In genomic region chr20:63362426-63363009, GRCh38 we compare ENCODE assay signal across 23 cellular contexts. TPM values are rescaled to one million over a fixed set of nuclear protein-coding genes. Genes with fewer than 3 reads are reported as not detected.
A peak's percentile ranks its signal among the peaks of the same experiment; 100 is the strongest.
DNase-seq lines count a peak whose midpoint lies in the region; ATAC-seq, FAIRE-seq and TF ChIP-seq lines count a peak whose summit lies in the region.
"Had no signal": no experiment of that assay in that cellular context is flagged by ENCODE, and none has a peak within 500 bp of the region (broad histone marks: within the 10 kb centered on the region; RNA-seq: fewer than 3 reads in every experiment).

No MANE protein-coding gene starts in this region.

- POLR2A ChIA-PET in H1 (lab: Charles Lee; ENCODE audit: partially characterized antibody) (interaction anchor here (0.8 to 1.8 kb wide), 5 partner anchors 11 to 156 kb away, joined by 3 to 9 read pairs (median 3); partner anchors contain the start of gene NKAIN4), HepG2 (lab: Yijun Ruan, JAX) (interaction anchor here (0.6 kb wide), 1 partner anchor 15 kb away, joined by 3 read pairs; no protein-coding TSS in a partner anchor)

- H3K9me3 ChIP-seq in H1 (ENCODE audit: insufficient read depth in 2 of 2, low read depth in 1 of 2, low read length in 1 of 2) = no peaks in the 10 kb centered on the region
- no peaks in the 10 kb centered on the region for H3K9me3 ChIP-seq in HepG2 (ENCODE audit: low read length)

- no peaks in the 10 kb centered on the region for H3K79me1 ChIP-seq in H1 (ENCODE audit: low read depth, low read length)

- H4K8ac ChIP-seq in H1 (ENCODE audit: extremely low read depth, insufficient read depth, low read length) = peak overlapping the region; percentile 82; the same call in 1 of the 2 replicates

- H3K36me3 Mint-ChIP-seq in stimulated activated memory B cell treated with anti-CD40 and anti-IgM and Interleukin-4, amounts not matched to agents 10 μg/mL and 1 μg/mL and 100 μg/mL, for 72 hours = no peaks in the 10 kb centered on the region
- H3K36me3 Mint-ChIP-seq: CD4-positive, alpha-beta memory T cell; IgD-negative memory B cell had no signal

- intact Hi-C loops in HepG2 (cut with micrococcal nuclease; ENCODE audit: unreplicated experiment) = no loop called here

- H3K4me2 ChIP-seq in H1 (ENCODE audit: insufficient read depth in 1 of 2, low read depth in 2 of 2, low read length in 2 of 2) = peak overlapping the region; percentile 79 to 81
- peak overlapping the region; percentile 61 for H3K4me2 ChIP-seq in HepG2 (ENCODE audit: low read depth, low read length)

- H3K18ac ChIP-seq in H1 (ENCODE audit: extremely low read depth, low read length) = peak overlapping the region; percentile 83

- peaks cover 87% of the 10 kb centered on the region for H3K27me3 Mint-ChIP-seq in stimulated activated memory B cell treated with anti-CD40 and anti-IgM and Interleukin-4, amounts not matched to agents 10 μg/mL and 1 μg/mL and 100 μg/mL, for 72 hours

- TF ChIP-seq POLR2A in H1 (IDR thresholded peaks at IDR 0.05; ENCODE audit: control extremely low read depth in 1 of 2, low read depth in 2 of 2, low read length in 2 of 2) (no peak), HepG2 (IDR thresholded peaks at IDR 0.05; ENCODE audit: insufficient read depth in 1 of 2, low read depth in 2 of 2, low read length in 2 of 2) (no peak)

- H2BK12ac ChIP-seq in H1 (ENCODE audit: low read depth, low read length) = peak overlapping the region; percentile 84; the same call in 1 of the 2 replicates

- H3K27ac ChIP-seq in H1 (ENCODE audit: low read depth, low read length) (no peak overlapping the region), HepG2 (ENCODE audit: extremely low read length, insufficient read depth, low read length) (no peak overlapping the region)
- H3K27ac ChIP-seq: GM23248 had no signal

- H3K23ac ChIP-seq in H1 (ENCODE audit: insufficient read length) = no peak overlapping the region

- H4K20me1 ChIP-seq in H1 (replicated peaks in 1 of 2; ENCODE audit: control insufficient read depth in 1 of 2, insufficient read depth in 2 of 2, low read length in 2 of 2) (peaks cover 0 to 1% of the 10 kb centered on the region in 2 experiments), HepG2 (ENCODE audit: insufficient read depth, low read length) (peaks cover 14% of the 10 kb centered on the region; the same call in 1 of the 2 replicates)

- in situ Hi-C loops in HepG2 (cut with HindIII; ENCODE audit: extremely low pct_ligation_motif_present, low pct_unique_long_range_greater_than_20kb) = no loop called here

- H3K56ac ChIP-seq in H1 (replicated peaks; ENCODE audit: insufficient read length, low read depth, low read length) = peak overlapping the region; percentile 12

- H3K14ac ChIP-seq in H1 (ENCODE audit: insufficient read length) = no peak overlapping the region

- ATAC-seq in HepG2 = peak; percentile 3; the same call in 2 of the 3 replicates
- ATAC-seq in stimulated activated memory B cell treated with anti-CD40 and anti-IgM and Interleukin-4, amounts not matched to agents 10 μg/mL and 1 μg/mL and 100 μg/mL, for 72 hours = no peak
- ATAC-seq in GM18517 (IDR thresholded peaks at IDR 0.05; ENCODE audit: unreplicated experiment) = no peak

- peak overlapping the region in 1 of 4 experiments; percentile 64; a peak in 1 of 8 replicates for H3K4me3 ChIP-seq in H1 (ENCODE audit: extremely low read depth in 1 of 4, insufficient read depth in 2 of 4, low read depth in 3 of 4, low read length in 4 of 4)
- H3K4me3 ChIP-seq in HepG2 (replicated peaks in 1 of 3; ENCODE audit: insufficient read depth in 1 of 3, low read depth in 2 of 3, low read length in 3 of 3) = peak overlapping the region in 1 of 3 experiments; percentile 47; a peak in 1 of 6 replicates
- H3K4me3 ChIP-seq: GM23248 had no signal

- 75% methylated on average over 16 of the region's 16 CpGs; no CpG with 5 or more reads in 1 of the 2 experiments for WGBS in H1 (ENCODE audit: extremely low coverage in 1 of 2, insufficient coverage in 1 of 2, insufficient read length in 1 of 2, insufficient replicate concordance in 2 of 2, low coverage in 1 of 2, low lambda C conversion rate in 2 of 2, missing lambda C conversion rate in 1 of 2), 2 experiments
- 31% methylated on average over 16 of the region's 16 CpGs for WGBS in HepG2 (ENCODE audit: low lambda C conversion rate)

- peak overlapping the region; percentile 97 for H2BK20ac ChIP-seq in H1 (ENCODE audit: low read length)

- H3K27me3 ChIP-seq in H1 (replicated peaks in 1 of 4; ENCODE audit: control insufficient read depth in 3 of 4, extremely low read depth in 1 of 4, insufficient read depth in 3 of 4, low read length in 3 of 4) = peaks cover 0 to 29% (median 18%) of the 10 kb centered on the region in 4 experiments; a peak in 6 of 7 replicates
- H3K27me3 ChIP-seq in HepG2 (ENCODE audit: control insufficient read depth in 1 of 2, insufficient read depth in 2 of 2, low read length in 2 of 2) = peaks cover 26 to 76% of the 10 kb centered on the region in 2 experiments

- DNase-seq in NCI-H748 (lab: John Stamatoyannopoulos, UW; ENCODE audit: unreplicated experiment) (peak; percentile 15), NCI-H748 treated with DMSO at 0.1 percent for 48 hours (lab: John Stamatoyannopoulos, UW) (no peak), H1 (ENCODE audit: low read depth in 1 of 2, low spot score in 2 of 2) (no peak), HepG2 (ENCODE audit: low spot score) (no peak), retina (peak; percentile 42), T-helper 2 cell (no peak)
- DNase-seq: 8988T; CD4-positive, alpha-beta memory T cell; GF-D8; GM23248; Kasumi-1; NCI-H1694; NCI-H2227 treated with DMSO at 0.1 percent for 48 hours; NCI-H524 treated with DMSO at 0.1 percent for 48 hours; SIG-M5 had no signal

- no peak overlapping the region for H2BK120ac ChIP-seq in H1 (replicated peaks; ENCODE audit: low read depth, low read length)

- no peak overlapping the region for H3K4me3 Mint-ChIP-seq in stimulated activated memory B cell treated with anti-CD40 and anti-IgM and Interleukin-4, amounts not matched to agents 10 μg/mL and 1 μg/mL and 100 μg/mL, for 72 hours

- no peak overlapping the region for H3K9ac ChIP-seq in H1 (replicated peaks in 1 of 4; ENCODE audit: extremely low read depth in 1 of 4, low read depth in 3 of 4, low read length in 3 of 4)
- no peak overlapping the region for H3K9ac ChIP-seq in HepG2 (ENCODE audit: insufficient read depth, low read depth, low read length)
- H3K9ac ChIP-seq: GM23248 had no signal

- no peak overlapping the region for H4K5ac ChIP-seq in H1 (ENCODE audit: insufficient read length, low read depth, low read length)

- no peak overlapping the region for H4K91ac ChIP-seq in H1 (replicated peaks; ENCODE audit: insufficient read length, low read length)

- peak overlapping the region; percentile 39 for H3K4ac ChIP-seq in H1 (replicated peaks; ENCODE audit: insufficient read length, low read depth, low read length)

- H3K4me1 ChIP-seq in H1 (replicated peaks in 1 of 4; ENCODE audit: control insufficient read depth in 3 of 4, insufficient read depth in 4 of 4, low read length in 3 of 4) = peaks cover 0 to 21% (median 15%) of the 10 kb centered on the region in 4 experiments; a peak in 6 of 7 replicates
- peaks cover 47% of the 10 kb centered on the region for H3K4me1 ChIP-seq in HepG2 (ENCODE audit: insufficient read depth, low read length)

- CTCF ChIA-PET in H1 (lab: Charles Lee; ENCODE audit: partially characterized antibody) = interaction anchor here (0.6 to 8.1 kb wide), 15 partner anchors 8 to 179 kb away, joined by 3 to 85 read pairs (median 3); partner anchors contain the start of gene COL20A1
- CTCF ChIA-PET in HepG2 (lab: Yijun Ruan, JAX; ENCODE audit: low intra/inter-chr PET ratio, low total read pairs) = no interaction called here

- TF ChIP-seq RAD21 in H1 (IDR thresholded peaks at IDR 0.05 in 1 of 2, conservative IDR thresholded peaks at IDR 0.05 in 1 of 2; ENCODE audit: low read depth in 2 of 2, low read length in 2 of 2) = no peak
- TF ChIP-seq RAD21 in HepG2 (CRISPR knock-in tag; IDR thresholded peaks at IDR 0.05) = no peak

- H2BK15ac ChIP-seq in H1 (ENCODE audit: low read length) = peak overlapping the region; percentile 72; the same call in 1 of the 2 replicates

- TF ChIP-seq CTCF in H1 (IDR thresholded peaks at IDR 0.05; ENCODE audit: control extremely low read depth in 1 of 3, insufficient read depth in 1 of 3, low read depth in 1 of 3, low read length in 3 of 3) (no peak), HepG2 (CRISPR knock-in tag; IDR thresholded peaks at IDR 0.05) (no peak)

- H2AK5ac ChIP-seq in H1 (ENCODE audit: low read depth, low read length) = no peak overlapping the region

- H3K27ac Mint-ChIP-seq in stimulated activated memory B cell treated with anti-CD40 and anti-IgM and Interleukin-4, amounts not matched to agents 10 μg/mL and 1 μg/mL and 100 μg/mL, for 72 hours = no peak overlapping the region

- H3K36me3 ChIP-seq in H1 (ENCODE audit: control insufficient read depth in 2 of 4, insufficient read depth in 4 of 4, low read length in 3 of 4) = no peaks in the 10 kb centered on the region
- no peaks in the 10 kb centered on the region; a peak in 1 of 5 replicates for H3K36me3 ChIP-seq in HepG2 (replicated peaks in 1 of 2; ENCODE audit: control insufficient read depth in 1 of 2, insufficient read depth in 2 of 2, low read length in 2 of 2)

- peaks cover 7% of the 10 kb centered on the region for H3K4me1 Mint-ChIP-seq in stimulated activated memory B cell treated with anti-CD40 and anti-IgM and Interleukin-4, amounts not matched to agents 10 μg/mL and 1 μg/mL and 100 μg/mL, for 72 hours

- FAIRE-seq in H1 (lab: Jason Lieb, UNC) = no peak
- peak; percentile 39 for FAIRE-seq in HepG2 (lab: Jason Lieb, UNC)
- FAIRE-seq: D721Med, GM12891, GM18507, RCC 7860 had no signal

- H3K79me2 ChIP-seq in H1 (ENCODE audit: control insufficient read depth in 1 of 2, insufficient read depth in 2 of 2, low read length in 2 of 2) (no peaks in the 10 kb centered on the region), HepG2 (ENCODE audit: insufficient read depth, low read length) (no peaks in the 10 kb centered on the region)

- H2BK5ac ChIP-seq in H1 (ENCODE audit: low read depth, low read length) = peak overlapping the region; percentile 66; the same call in 1 of the 2 replicates

- peaks cover 10% of the 10 kb centered on the region; the same call in 1 of the 2 replicates for H3K23me2 ChIP-seq in H1 (ENCODE audit: low read depth, low read length)

- BruUV-seq in HepG2 (replicated peaks; lab: Mats Ljungman, UMichigan) = no TSS peak

- no peaks in the 10 kb centered on the region for H3K9me3 Mint-ChIP-seq in stimulated activated memory B cell treated with anti-CD40 and anti-IgM and Interleukin-4, amounts not matched to agents 10 μg/mL and 1 μg/mL and 100 μg/mL, for 72 hours
- H3K9me3 Mint-ChIP-seq: IgD-negative memory B cell had no signal

- no peak for TF ChIP-seq EP300 in H1 (IDR thresholded peaks at IDR 0.05; ENCODE audit: borderline replicate concordance in 1 of 2, low read depth in 2 of 2, low read length in 2 of 2)
- no peak for TF ChIP-seq EP300 in HepG2 (IDR thresholded peaks at IDR 0.05; ENCODE audit: low read depth in 2 of 2, low read length in 2 of 2)
- no peak for TF ChIP-seq EP300 in HepG2 (CRISPR knock-in tag; IDR thresholded peaks at IDR 0.05; ENCODE audit: borderline replicate concordance)

- no peak overlapping the region for H2AFZ ChIP-seq in H1 (ENCODE audit: low read length)
- H2AFZ ChIP-seq in HepG2 (ENCODE audit: low read length) = no peak overlapping the region
- H2AFZ ChIP-seq: GM23248 had no signal

RNA-seq across cellular contexts. Expression of gene CHRNA4, which starts 1.4 kb away (rescaled TPM):
- total RNA-seq in H1 (2021; fragmentation: NEBNext Ultra II Directional; extraction: Animal tissue kit (Norgen Biotek cat#: 25700)) = 2.7 and 5.7 TPM in 2 replicates
- 4.3 and 5.0 TPM in 2 replicates for polyA plus RNA-seq in H1 (2011; rRNA removed)
- 1.8 TPM for polyA plus RNA-seq in H1 (2011; cell fraction: cytosol; rRNA removed)
- 4.9 TPM for polyA plus RNA-seq in H1 (2011; cell fraction: nucleus; rRNA removed)
- polyA plus RNA-seq in H1 (2012, experiment 1 of 2) = 2.0 to 4.0 TPM (median 2.5 TPM) in 4 replicates
- polyA plus RNA-seq in H1 (2012, experiment 2 of 2) = 1.6 TPM
- polyA plus RNA-seq in H1 (2013, experiment 1 of 2) = 4.1 TPM
- 3.8 TPM for polyA plus RNA-seq in H1 (2013, experiment 2 of 2)
- polyA minus RNA-seq in H1 (2011; rRNA and poly(A)+ RNA removed) = 5.6 and 11.1 TPM in 2 replicates
- 8.4 TPM for polyA minus RNA-seq in H1 (2011; cell fraction: cytosol; rRNA and poly(A)+ RNA removed)
- polyA minus RNA-seq in H1 (2011; cell fraction: nucleus; rRNA and poly(A)+ RNA removed) = 4.4 TPM
- not detected in 2 replicates for total RNA-seq in HepG2 (2016; rRNA removed; fragmentation: Illumina TruSeq; extraction: Trizol)
- total RNA-seq in HepG2 (2016; cell fraction: cytosol; rRNA removed; fragmentation: Illumina TruSeq; extraction: Trizol; ENCODE audit: low read depth) = not detected in 2 replicates
- not detected in 2 replicates for total RNA-seq in HepG2 (2016; cell fraction: insoluble cytoplasmic fraction; rRNA removed; fragmentation: Illumina TruSeq; extraction: Trizol)
- total RNA-seq in HepG2 (2016; cell fraction: membrane; rRNA removed; fragmentation: Illumina TruSeq; extraction: Trizol) = not detected in 2 replicates
- total RNA-seq in HepG2 (2016; cell fraction: nucleus; rRNA removed; fragmentation: Illumina TruSeq; extraction: Trizol) = not detected in 2 replicates
- polyA plus RNA-seq in HepG2 (2011; rRNA removed) = not detected in 2 replicates
- 0.06 TPM in 1 of 2 replicates, not detected in the other for polyA plus RNA-seq in HepG2 (2011; cell fraction: cytosol; rRNA removed)
- 0.10 and 0.14 TPM in 2 replicates for polyA plus RNA-seq in HepG2 (2011; cell fraction: nucleus; rRNA removed)
- polyA plus RNA-seq in HepG2 (2012) = 0.11 TPM in 1 of 2 replicates, not detected in the other
- polyA plus RNA-seq in HepG2 (2016; cell fraction: cytosol; fragmentation: Illumina TruSeq; extraction: Trizol; ENCODE audit: low read depth) = not detected in 2 replicates
- polyA plus RNA-seq in HepG2 (2016; cell fraction: insoluble cytoplasmic fraction; fragmentation: Illumina TruSeq; extraction: Trizol; ENCODE audit: low read depth) = not detected in 2 replicates
- polyA plus RNA-seq in HepG2 (2016; cell fraction: membrane; fragmentation: Illumina TruSeq; extraction: Trizol; ENCODE audit: low read depth) = not detected in 2 replicates
- polyA plus RNA-seq in HepG2 (2016; cell fraction: nucleus; fragmentation: Illumina TruSeq; extraction: Trizol; ENCODE audit: insufficient read depth, low read depth) = not detected in 2 replicates
- not detected in 2 replicates for polyA minus RNA-seq in HepG2 (2011; rRNA and poly(A)+ RNA removed; ENCODE audit: low replicate concordance)
- not detected in 2 replicates for polyA minus RNA-seq in HepG2 (2011; cell fraction: cytosol; rRNA and poly(A)+ RNA removed)
- not detected in 2 replicates for polyA minus RNA-seq in HepG2 (2011; cell fraction: nucleus; rRNA and poly(A)+ RNA removed)
- total RNA-seq: CD4-positive, alpha-beta memory T cell; GM23248 had no signal
- polyA plus RNA-seq: BJ; CD4-positive, alpha-beta memory T cell; GM23248; IgD-negative memory B cell had no signal

Comparison
In these comparisons a context has a peak if more than half of its experiments do, and no peak if none do; other contexts are left out.
1. DNase-seq: peak in NCI-H748 (single experiment) and retina (single experiment); none in NCI-H748 treated with DMSO at 0.1 percent for 48 hours (single experiment), H1 (0 of 2), HepG2 (single experiment) and T-helper 2 cell (0 of 5).